Comparison of ENCODE assay signal across 12 cellular contexts in genomic region chr21:38268859-38269566, GRCh38. TPM values are rescaled to one million over a fixed set of nuclear protein-coding genes. Genes with fewer than 3 reads are reported as not detected.
DNase-seq lines count a peak whose midpoint lies in the region; ATAC-seq and TF ChIP-seq lines count a peak whose summit lies in the region.
"Had no signal": no experiment of that assay in that cellular context is flagged by ENCODE, and none has a peak within 500 bp of the region (broad histone marks: within the 10 kb centered on the region; RNA-seq: fewer than 3 reads in every experiment).

No MANE protein-coding gene starts in this region.

- no TSS peak for BruUV-seq in A673 (replicated peaks; lab: Mats Ljungman, UMichigan)

- DNase-seq in GM13977 (ENCODE audit: low spot score) (peak; percentile 28), left lung (no peak), A673 (ENCODE audit: low spot score) (no peak), SIG-M5 (lab: John Stamatoyannopoulos, UW) (no peak)
- DNase-seq in activated effector memory CD4-positive, alpha-beta T cell treated with anti-CD3 and anti-CD28 coated beads, Interleukin-2, amount 50 U/mL, for 16 hours: no peak
- DNase-seq in activated CD8-positive, alpha-beta T cell treated with anti-CD3 and anti-CD28 coated beads for 36 hours: no peak
- DNase-seq: CD8-positive, alpha-beta memory T cell; effector memory CD4-positive, alpha-beta T cell; stimulated activated CD8-positive, alpha-beta memory T cell treated with anti-CD3 and anti-CD28 coated beads, Interleukin-4, amount 100 ng/mL, for 48 hours; T-helper 1 cell had no signal

- no peaks in the 10 kb centered on the region for H3K9me3 ChIP-seq in left lung
- H3K9me3 ChIP-seq in A673 (ENCODE audit: low read depth, low read length, poor library complexity, severe bottlenecking): no peaks in the 10 kb centered on the region

- CTCF ChIA-PET in A673 (lab: Charles Lee): no interaction called here
- CTCF ChIA-PET in activated CD8-positive, alpha-beta T cell treated with anti-CD3 and anti-CD28 coated beads for 36 hours (lab: Charles Lee): no interaction called here

- no peaks in the 10 kb centered on the region for H3K36me3 Mint-ChIP-seq in activated CD8-positive, alpha-beta T cell treated with anti-CD3 and anti-CD28 coated beads for 36 hours (ENCODE audit: low read depth)

- H3K36me3 ChIP-seq in left lung (no peaks in the 10 kb centered on the region), A673 (ENCODE audit: insufficient read depth, low read length, poor library complexity, severe bottlenecking) (no peaks in the 10 kb centered on the region)

- in situ Hi-C loops in GM13977 (cut with MboI; ENCODE audit: low pct_unique_long_range_greater_than_20kb, low sequenced_read_pairs, unreplicated experiment): no loop called here

- intact Hi-C loops in left lung (cut with DNase I): no loop called here
- intact Hi-C loops in A673 (cut with micrococcal nuclease; ENCODE audit: unreplicated experiment): no loop called here
- intact Hi-C loops in activated CD8-positive, alpha-beta T cell treated with anti-CD3 and anti-CD28 coated beads for 36 hours (cut with micrococcal nuclease): no loop called here

- no peak overlapping the region for H3K27ac Mint-ChIP-seq in activated CD8-positive, alpha-beta T cell treated with anti-CD3 and anti-CD28 coated beads for 36 hours
- H3K27ac Mint-ChIP-seq: CD8-positive, alpha-beta memory T cell had no signal

- peaks cover 18% of the 10 kb centered on the region for H3K4me1 Mint-ChIP-seq in activated CD8-positive, alpha-beta T cell treated with anti-CD3 and anti-CD28 coated beads for 36 hours (ENCODE audit: low read depth)
- H3K4me1 Mint-ChIP-seq: CD8-positive, alpha-beta memory T cell had no signal

- H3K27me3 ChIP-seq in left lung: no peaks in the 10 kb centered on the region
- H3K27me3 ChIP-seq in A673 (replicated peaks; ENCODE audit: insufficient read depth, low read depth, low read length, poor library complexity): peaks cover 24% of the 10 kb centered on the region

- TF ChIP-seq CTCF in GM13977 (IDR thresholded peaks at IDR 0.05; ENCODE audit: extremely low read depth, insufficient read depth, missing control alignments): no peak
- no peak for TF ChIP-seq CTCF in left lung (IDR thresholded peaks at IDR 0.05)
- no peak for TF ChIP-seq CTCF in A673 (conservative IDR thresholded peaks at IDR 0.05; ENCODE audit: low read depth, low read length)
- TF ChIP-seq CTCF in activated CD8-positive, alpha-beta T cell treated with anti-CD3 and anti-CD28 coated beads for 36 hours (IDR thresholded peaks at IDR 0.05): no peak

- peaks cover 44 to 96% of the 10 kb centered on the region in 2 donors for H3K4me1 ChIP-seq in left lung
- no peaks in the 10 kb centered on the region for H3K4me1 ChIP-seq in A673 (ENCODE audit: insufficient read depth, low read length, poor library complexity, severe bottlenecking)

- H3K27me3 Mint-ChIP-seq in activated CD8-positive, alpha-beta T cell treated with anti-CD3 and anti-CD28 coated beads for 36 hours: no peaks in the 10 kb centered on the region

- ATAC-seq in GM21360 (IDR thresholded peaks at IDR 0.05; ENCODE audit: unreplicated experiment) (peak; percentile 39), HG03442 (IDR thresholded peaks at IDR 0.05; ENCODE audit: unreplicated experiment) (peak; percentile 23), left lung (peak; percentile 18)
- ATAC-seq in activated CD8-positive, alpha-beta T cell treated with anti-CD3 and anti-CD28 coated beads for 36 hours: no peak

- H3K27ac ChIP-seq in left lung (peak overlapping the region; percentile 73 to 75), A673 (ENCODE audit: low read depth, low read length, poor library complexity, severe bottlenecking) (no peak overlapping the region)

- H3K4me3 ChIP-seq in left lung: no peak overlapping the region
- no peak overlapping the region for H3K4me3 ChIP-seq in A673 (ENCODE audit: low read depth, low read length, poor library complexity, severe bottlenecking)

- H3K9me3 Mint-ChIP-seq in activated CD8-positive, alpha-beta T cell treated with anti-CD3 and anti-CD28 coated beads for 36 hours: no peaks in the 10 kb centered on the region

- POLR2A ChIA-PET in A673 (lab: Charles Lee; ENCODE audit: low non-redundant PET): no interaction called here
- POLR2A ChIA-PET in activated CD8-positive, alpha-beta T cell treated with anti-CD3 and anti-CD28 coated beads for 36 hours (lab: Charles Lee): no interaction called here

- no peak overlapping the region for H3K4me3 Mint-ChIP-seq in activated CD8-positive, alpha-beta T cell treated with anti-CD3 and anti-CD28 coated beads for 36 hours
- H3K4me3 Mint-ChIP-seq: CD8-positive, alpha-beta memory T cell had no signal

RNA-seq across cellular contexts. Expression of gene KCNJ15, which starts 12.2 kb away (rescaled TPM):
- total RNA-seq in left lung: 100 to 1,000 TPM in 1 of 2 donors, 10 to 100 TPM in 1; 87.3 to 103 TPM
- total RNA-seq in A673 (2021): not detected in 2 replicates
- under 1 TPM in 1 of 2 experiments, not detected in 1; 0.43 TPM for total RNA-seq in activated CD8-positive, alpha-beta T cell treated with anti-CD3 and anti-CD28 coated beads for 36 hours
- total RNA-seq: CD8-positive, alpha-beta memory T cell had no signal

Comparison
In these comparisons a context has a peak if more than half of its experiments do, and no peak if none do; other contexts are left out.
1. RNA of gene KCNJ15, which starts 12.2 kb away (total RNA-seq): 87.3 to 103 TPM in left lung; 0.43 TPM in activated CD8-positive, alpha-beta T cell treated with anti-CD3 and anti-CD28 coated beads for 36 hours and not detected in A673; every median in the first group is over 10 times any median in the second.